ENCODE assay signal across 14 cellular contexts in the genomic region with DNA sequence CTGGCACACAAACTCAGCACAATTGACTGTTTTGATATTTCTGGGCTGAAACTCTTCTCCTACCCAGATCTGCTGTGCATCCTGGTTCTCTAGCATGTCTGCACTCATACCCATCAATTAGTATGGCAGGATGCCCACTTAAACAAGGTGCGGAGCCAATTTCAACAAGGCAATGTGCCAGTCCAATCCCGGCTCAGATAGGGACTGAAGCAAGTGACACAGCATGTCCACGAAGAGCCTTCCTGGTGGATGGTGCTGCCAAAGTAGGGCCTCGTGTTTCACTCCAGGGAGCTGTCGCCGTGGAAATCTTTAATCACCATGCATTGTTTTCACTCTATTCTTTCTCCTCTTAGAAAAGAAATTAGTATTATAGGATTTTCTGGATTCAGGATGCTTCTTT. TPM values are rescaled to one million over a fixed set of nuclear protein-coding genes. Genes with fewer than 3 reads are reported as not detected.
DNase-seq lines count a peak whose midpoint lies in the region; ATAC-seq and TF ChIP-seq lines count a peak whose summit lies in the region.
"Had no signal": no experiment of that assay in that cellular context is flagged by ENCODE, and none has a peak within 500 bp of the region (broad histone marks: within the 10 kb centered on the region; RNA-seq: fewer than 3 reads in every experiment).

No MANE protein-coding gene starts in this region.

- peaks cover 37% of the 10 kb centered on the region for H3K4me1 Mint-ChIP-seq in activated T-cell treated with anti-CD3 and anti-CD28 coated beads, Interleukin-2, amount 50 U/mL, for 72 hours (ENCODE audit: low read depth)
- H3K4me1 Mint-ChIP-seq in activated naive CD4-positive, alpha-beta T cell treated with anti-CD3 and anti-CD28 coated beads for 36 hours (ENCODE audit: low read depth), result peaks cover 4% of the 10 kb centered on the region
- H3K4me1 Mint-ChIP-seq: activated naive CD4-positive, alpha-beta T cell treated with anti-CD3 and anti-CD28 coated beads, Interleukin-2, amount 50 U/mL, for 24 hours had no signal

- intact Hi-C loops in prostate gland (cut with DNase I), result no loop called here
- intact Hi-C loops in activated naive CD4-positive, alpha-beta T cell treated with anti-CD3 and anti-CD28 coated beads for 36 hours (cut with micrococcal nuclease), result no loop called here

- H3K4me3 Mint-ChIP-seq in activated T-cell treated with anti-CD3 and anti-CD28 coated beads, Interleukin-2, amount 50 U/mL, for 72 hours, result no peak overlapping the region
- no peak overlapping the region for H3K4me3 Mint-ChIP-seq in activated naive CD4-positive, alpha-beta T cell treated with anti-CD3 and anti-CD28 coated beads for 36 hours
- H3K4me3 Mint-ChIP-seq: activated naive CD4-positive, alpha-beta T cell treated with anti-CD3 and anti-CD28 coated beads, Interleukin-2, amount 50 U/mL, for 24 hours had no signal

- CTCF ChIA-PET in activated naive CD4-positive, alpha-beta T cell treated with anti-CD3 and anti-CD28 coated beads for 36 hours (lab: Charles Lee), result no interaction called here

- H3K4me1 ChIP-seq in prostate gland (replicated peaks), result peaks cover 9% of the 10 kb centered on the region
- H3K4me1 ChIP-seq: vagina had no signal

- H3K36me3 ChIP-seq in prostate gland, result no peaks in the 10 kb centered on the region
- H3K36me3 ChIP-seq: vagina had no signal

- peaks cover 2 to 3% of the 10 kb centered on the region in 2 donors for H3K36me3 Mint-ChIP-seq in activated T-cell treated with anti-CD3 and anti-CD28 coated beads, Interleukin-2, amount 50 U/mL, for 72 hours (ENCODE audit: insufficient read depth in 2 of 2)
- no peaks in the 10 kb centered on the region for H3K36me3 Mint-ChIP-seq in activated naive CD4-positive, alpha-beta T cell treated with anti-CD3 and anti-CD28 coated beads for 36 hours (ENCODE audit: low read depth)
- H3K36me3 Mint-ChIP-seq: activated naive CD4-positive, alpha-beta T cell treated with anti-CD3 and anti-CD28 coated beads, Interleukin-2, amount 50 U/mL, for 24 hours had no signal

- no peaks in the 10 kb centered on the region for H3K27me3 ChIP-seq in prostate gland (replicated peaks; ENCODE audit: insufficient read depth)
- H3K27me3 ChIP-seq: vagina had no signal

- DNase-seq in NCI-H1092 treated with DMSO at 0.1 percent for 48 hours (lab: John Stamatoyannopoulos, UW) (peak; percentile 96), SHP77 (lab: John Stamatoyannopoulos, UW) (peak; percentile 65 to 69), fibroblast of gingiva (ENCODE audit: low read depth) (peak; percentile 68), prostate gland (ENCODE audit: low spot score) (peak; percentile 92), HPDE6-E6E7 (ENCODE audit: extremely low spot score) (no peak)
- DNase-seq in activated effector memory CD4-positive, alpha-beta T cell treated with anti-CD3 and anti-CD28 coated beads, Interleukin-2, amount 50 U/mL, for 16 hours, result no peak
- no peak for DNase-seq in activated T-cell treated with anti-CD3 and anti-CD28 coated beads, Interleukin-2, amount 50 U/mL, for 72 hours
- no peak for DNase-seq in activated naive CD4-positive, alpha-beta T cell treated with anti-CD3 and anti-CD28 coated beads for 36 hours
- DNase-seq: activated CD4-positive, CD25-positive, alpha-beta regulatory T cell treated with anti-CD3 and anti-CD28 coated beads, Interleukin-2, amount 50 U/mL, for 72 hours; DMS53; erythroblast; SIG-M5 had no signal

- no peak overlapping the region for H3K27ac Mint-ChIP-seq in activated T-cell treated with anti-CD3 and anti-CD28 coated beads, Interleukin-2, amount 50 U/mL, for 72 hours
- no peak overlapping the region for H3K27ac Mint-ChIP-seq in activated naive CD4-positive, alpha-beta T cell treated with anti-CD3 and anti-CD28 coated beads for 36 hours
- H3K27ac Mint-ChIP-seq: activated naive CD4-positive, alpha-beta T cell treated with anti-CD3 and anti-CD28 coated beads, Interleukin-2, amount 50 U/mL, for 24 hours had no signal

- no peak for ATAC-seq in activated T-cell treated with anti-CD3 and anti-CD28 coated beads, Interleukin-2, amount 50 U/mL, for 72 hours (replicated peaks in 1 of 2)

- TF ChIP-seq CTCF in prostate gland (IDR thresholded peaks at IDR 0.05), result no peak

- no peaks in the 10 kb centered on the region for H3K9me3 ChIP-seq in prostate gland
- H3K9me3 ChIP-seq: vagina had no signal

- H3K9me3 Mint-ChIP-seq in activated T-cell treated with anti-CD3 and anti-CD28 coated beads, Interleukin-2, amount 50 U/mL, for 72 hours, result no peaks in the 10 kb centered on the region
- H3K9me3 Mint-ChIP-seq in activated naive CD4-positive, alpha-beta T cell treated with anti-CD3 and anti-CD28 coated beads for 36 hours, result no peaks in the 10 kb centered on the region
- H3K9me3 Mint-ChIP-seq: activated naive CD4-positive, alpha-beta T cell treated with anti-CD3 and anti-CD28 coated beads, Interleukin-2, amount 50 U/mL, for 24 hours had no signal

- peak overlapping the region; percentile 35 to 46 for H3K27ac ChIP-seq in prostate gland
- H3K27ac ChIP-seq: vagina had no signal

- 17% methylated on average over 6 of the region's 6 CpGs for WGBS in prostate gland

- TF ChIP-seq POLR2A in prostate gland (IDR thresholded peaks at IDR 0.05), result no peak

- no peak overlapping the region for H3K4me3 ChIP-seq in prostate gland
- H3K4me3 ChIP-seq: vagina had no signal

- peaks cover 40% of the 10 kb centered on the region for H3K27me3 Mint-ChIP-seq in activated T-cell treated with anti-CD3 and anti-CD28 coated beads, Interleukin-2, amount 50 U/mL, for 72 hours (ENCODE audit: low read depth)
- peaks cover 7% of the 10 kb centered on the region for H3K27me3 Mint-ChIP-seq in activated naive CD4-positive, alpha-beta T cell treated with anti-CD3 and anti-CD28 coated beads for 36 hours (ENCODE audit: low read depth)

RNA-seq across cellular contexts. Expression of gene LSM6, which starts 40.8 kb away (rescaled TPM):
- 10 to 100 TPM; 30.2 to 93.8 TPM for total RNA-seq in prostate gland
- total RNA-seq in activated T-cell treated with anti-CD3 and anti-CD28 coated beads, Interleukin-2, amount 50 U/mL, for 72 hours, result 10 to 100 TPM; 54.6 to 55.1 TPM
- 10 to 100 TPM; 62.9 to 65.8 TPM for total RNA-seq in activated naive CD4-positive, alpha-beta T cell treated with anti-CD3 and anti-CD28 coated beads for 36 hours

Comparison
In these comparisons a context has a peak if more than half of its experiments do, and no peak if none do; other contexts are left out.
1. DNase-seq: peak in NCI-H1092 treated with DMSO at 0.1 percent for 48 hours (single experiment), SHP77 (2 of 2), fibroblast of gingiva (single experiment) and prostate gland (single experiment); none in HPDE6-E6E7 (single experiment), activated effector memory CD4-positive, alpha-beta T cell treated with anti-CD3 and anti-CD28 coated beads, Interleukin-2, amount 50 U/mL, for 16 hours (single experiment), activated T-cell treated with anti-CD3 and anti-CD28 coated beads, Interleukin-2, amount 50 U/mL, for 72 hours (0 of 2) and activated naive CD4-positive, alpha-beta T cell treated with anti-CD3 and anti-CD28 coated beads for 36 hours (single experiment).